In the genomic region with DNA sequence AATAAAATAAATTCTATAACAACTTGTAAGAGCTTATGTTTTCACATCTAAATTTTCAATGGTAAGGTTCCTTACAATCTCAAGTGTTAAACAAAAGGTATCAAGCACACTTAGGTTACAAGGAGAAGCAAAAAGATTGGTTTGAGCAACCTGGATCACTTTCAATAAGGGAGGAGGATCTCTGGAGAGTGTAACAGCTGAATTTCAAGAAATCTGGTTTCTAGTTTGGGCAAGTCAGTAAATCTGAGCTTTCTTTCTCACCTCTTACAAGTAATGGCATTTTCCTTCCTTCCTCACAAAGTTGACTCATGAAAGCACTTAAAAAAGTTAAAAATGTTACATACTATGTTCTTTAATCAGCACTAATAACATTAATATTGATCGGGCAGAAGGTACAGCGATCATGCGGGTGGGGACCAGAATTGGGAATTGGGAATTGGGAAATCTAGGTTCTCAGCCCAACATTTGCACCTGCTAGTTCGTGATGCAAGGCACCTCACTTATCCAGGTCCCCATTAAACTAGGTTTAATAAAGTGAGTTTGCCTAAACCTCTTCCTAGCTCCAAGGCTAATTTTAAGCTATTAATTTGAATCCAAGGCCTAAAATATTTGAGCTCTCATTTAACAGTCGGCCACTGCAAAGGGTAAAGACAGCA, we compare ENCODE assay signal across 1 cellular context.
A peak's percentile ranks its signal among the peaks of the same experiment; 100 is the strongest.
TF ChIP-seq lines count a peak whose summit lies in the region.

No MANE protein-coding gene starts in this region.

TF ChIP-seq in K562, 482 proteins besides CTCF, POLR2A, EP300 and RAD21:
- TF ChIP-seq ZNF79 (CRISPR knock-in tag; IDR thresholded peaks at IDR 0.05; ENCODE audit: low read depth) (no peak), XRCC3 (IDR thresholded peaks at IDR 0.05) (no peak), MEF2A (IDR thresholded peaks at IDR 0.05; ENCODE audit: control insufficient read depth, low read depth, low read length) (no peak), KDM1A (IDR thresholded peaks at IDR 0.05) (no peak), BRD9 (IDR thresholded peaks at IDR 0.05; ENCODE audit: low read depth, partially characterized antibody) (no peak), TAF7 (tag; IDR thresholded peaks at IDR 0.05) (no peak), SRF (CRISPR knock-in tag; IDR thresholded peaks at IDR 0.05) (no peak), PCBP1 (IDR thresholded peaks at IDR 0.05; ENCODE audit: low read depth, low read length, poor library complexity, severe bottlenecking) (no peak), ADNP (tag; IDR thresholded peaks at IDR 0.05) (no peak), C11orf30 (IDR thresholded peaks at IDR 0.05; ENCODE audit: low read depth) (no peak), SAP30 (IDR thresholded peaks at IDR 0.05; ENCODE audit: borderline replicate concordance, insufficient read depth, low read depth, low read length, poor library complexity, severe bottlenecking) (no peak), ZNF174 (CRISPR knock-in tag; IDR thresholded peaks at IDR 0.05) (no peak), CBFA2T3 (IDR thresholded peaks at IDR 0.05) (no peak), ZNF445 (CRISPR knock-in tag; IDR thresholded peaks at IDR 0.05; ENCODE audit: low read depth) (no peak), SP1 (CRISPR knock-in tag; IDR thresholded peaks at IDR 0.05) (peak; percentile 7; the same call in 1 of the 2 replicates), ZFP1 (CRISPR knock-in tag; IDR thresholded peaks at IDR 0.05) (no peak), ZBTB17 (CRISPR knock-in tag; IDR thresholded peaks at IDR 0.05) (no peak), NFE2L1 (tag; IDR thresholded peaks at IDR 0.05; ENCODE audit: borderline replicate concordance, low read depth) (no peak), ETV5 (CRISPR knock-in tag; IDR thresholded peaks at IDR 0.05; ENCODE audit: low read depth) (0 out of 2 replicates have a peak, but pooled peaks have one; percentile 24), KHSRP (IDR thresholded peaks at IDR 0.05) (0 out of 2 replicates have a peak, but pooled peaks have one; percentile 39)
- TF ChIP-seq, protein P1, sequence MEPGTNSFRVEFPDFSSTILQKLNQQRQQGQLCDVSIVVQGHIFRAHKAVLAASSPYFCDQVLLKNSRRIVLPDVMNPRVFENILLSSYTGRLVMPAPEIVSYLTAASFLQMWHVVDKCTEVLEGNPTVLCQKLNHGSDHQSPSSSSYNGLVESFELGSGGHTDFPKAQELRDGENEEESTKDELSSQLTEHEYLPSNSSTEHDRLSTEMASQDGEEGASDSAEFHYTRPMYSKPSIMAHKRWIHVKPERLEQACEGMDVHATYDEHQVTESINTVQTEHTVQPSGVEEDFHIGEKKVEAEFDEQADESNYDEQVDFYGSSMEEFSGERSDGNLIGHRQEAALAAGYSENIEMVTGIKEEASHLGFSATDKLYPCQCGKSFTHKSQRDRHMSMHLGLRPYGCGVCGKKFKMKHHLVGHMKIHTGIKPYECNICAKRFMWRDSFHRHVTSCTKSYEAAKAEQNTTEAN (CRISPR knock-in tag; IDR thresholded peaks at IDR 0.05): no peak
- TF ChIP-seq, protein P2, sequence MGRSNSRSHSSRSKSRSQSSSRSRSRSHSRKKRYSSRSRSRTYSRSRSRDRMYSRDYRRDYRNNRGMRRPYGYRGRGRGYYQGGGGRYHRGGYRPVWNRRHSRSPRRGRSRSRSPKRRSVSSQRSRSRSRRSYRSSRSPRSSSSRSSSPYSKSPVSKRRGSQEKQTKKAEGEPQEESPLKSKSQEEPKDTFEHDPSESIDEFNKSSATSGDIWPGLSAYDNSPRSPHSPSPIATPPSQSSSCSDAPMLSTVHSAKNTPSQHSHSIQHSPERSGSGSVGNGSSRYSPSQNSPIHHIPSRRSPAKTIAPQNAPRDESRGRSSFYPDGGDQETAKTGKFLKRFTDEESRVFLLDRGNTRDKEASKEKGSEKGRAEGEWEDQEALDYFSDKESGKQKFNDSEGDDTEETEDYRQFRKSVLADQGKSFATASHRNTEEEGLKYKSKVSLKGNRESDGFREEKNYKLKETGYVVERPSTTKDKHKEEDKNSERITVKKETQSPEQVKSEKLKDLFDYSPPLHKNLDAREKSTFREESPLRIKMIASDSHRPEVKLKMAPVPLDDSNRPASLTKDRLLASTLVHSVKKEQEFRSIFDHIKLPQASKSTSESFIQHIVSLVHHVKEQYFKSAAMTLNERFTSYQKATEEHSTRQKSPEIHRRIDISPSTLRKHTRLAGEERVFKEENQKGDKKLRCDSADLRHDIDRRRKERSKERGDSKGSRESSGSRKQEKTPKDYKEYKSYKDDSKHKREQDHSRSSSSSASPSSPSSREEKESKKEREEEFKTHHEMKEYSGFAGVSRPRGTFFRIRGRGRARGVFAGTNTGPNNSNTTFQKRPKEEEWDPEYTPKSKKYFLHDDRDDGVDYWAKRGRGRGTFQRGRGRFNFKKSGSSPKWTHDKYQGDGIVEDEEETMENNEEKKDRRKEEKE (IDR thresholded peaks at IDR 0.05; ENCODE audit: borderline replicate concordance in 1 of 2, control insufficient read depth in 1 of 2, low read depth in 2 of 2, low read length in 1 of 2): no peak
- TF ChIP-seq, protein P3, sequence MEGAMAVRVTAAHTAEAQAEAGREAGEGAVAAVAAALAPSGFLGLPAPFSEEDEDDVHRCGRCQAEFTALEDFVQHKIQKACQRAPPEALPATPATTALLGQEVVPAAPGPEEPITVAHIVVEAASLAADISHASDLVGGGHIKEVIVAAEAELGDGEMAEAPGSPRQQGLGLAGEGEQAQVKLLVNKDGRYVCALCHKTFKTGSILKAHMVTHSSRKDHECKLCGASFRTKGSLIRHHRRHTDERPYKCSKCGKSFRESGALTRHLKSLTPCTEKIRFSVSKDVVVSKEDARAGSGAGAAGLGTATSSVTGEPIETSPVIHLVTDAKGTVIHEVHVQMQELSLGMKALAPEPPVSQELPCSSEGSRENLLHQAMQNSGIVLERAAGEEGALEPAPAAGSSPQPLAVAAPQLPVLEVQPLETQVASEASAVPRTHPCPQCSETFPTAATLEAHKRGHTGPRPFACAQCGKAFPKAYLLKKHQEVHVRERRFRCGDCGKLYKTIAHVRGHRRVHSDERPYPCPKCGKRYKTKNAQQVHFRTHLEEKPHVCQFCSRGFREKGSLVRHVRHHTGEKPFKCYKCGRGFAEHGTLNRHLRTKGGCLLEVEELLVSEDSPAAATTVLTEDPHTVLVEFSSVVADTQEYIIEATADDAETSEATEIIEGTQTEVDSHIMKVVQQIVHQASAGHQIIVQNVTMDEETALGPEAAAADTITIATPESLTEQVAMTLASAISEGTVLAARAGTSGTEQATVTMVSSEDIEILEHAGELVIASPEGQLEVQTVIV (CRISPR knock-in tag; IDR thresholded peaks at IDR 0.05; ENCODE audit: borderline replicate concordance): 0 out of 2 replicates have a peak, but pooled peaks have one; percentile 13
TF ChIP-seq in K562: peak in this region for 4.
